Comparison of ENCODE assay signal across 12 cellular contexts in genomic region chr10:29917311-29917710, GRCh38.
"Had no signal": no experiment of that assay in that cellular context is flagged by ENCODE, and none has a peak within 500 bp of the region (broad histone marks: within the 10 kb centered on the region; RNA-seq: fewer than 3 reads in every experiment).

No MANE protein-coding gene starts in this region.

- DNase-seq: activated CD4-positive, alpha-beta T cell treated with anti-CD3 and anti-CD28 coated beads, Interleukin-2, amount 50 U/mL, for 1 hour; activated naive CD8-positive, alpha-beta T cell treated with anti-CD3 and anti-CD28 coated beads, Interleukin-2, amount 10 ng/mL, durations not matched to agents 7 days and 5 days; cortex of kidney; effector memory CD4-positive, alpha-beta T cell; heart right ventricle; left cardiac atrium; T-helper 17 cell had no signal

- H3K27me3 ChIP-seq: gastrocnemius medialis, heart right ventricle, neural progenitor cell, tibial nerve had no signal

- H3K9me3 ChIP-seq: gastrocnemius medialis, heart right ventricle, tibial nerve had no signal

- ATAC-seq: stimulated activated memory B cell treated with anti-CD40 and anti-IgM and Interleukin-4, amounts not matched to agents 10 μg/mL and 1 μg/mL and 100 μg/mL, for 72 hours; T-helper 17 cell had no signal

- H3K36me3 ChIP-seq: gastrocnemius medialis, heart right ventricle, neural progenitor cell, tibial nerve had no signal

- H3K4me3 ChIP-seq: gastrocnemius medialis, heart right ventricle, neural progenitor cell, tibial nerve had no signal

- H3K4me1 ChIP-seq: neural progenitor cell, tibial nerve had no signal

- H3K27ac ChIP-seq: epithelial cell of prostate, gastrocnemius medialis, neural progenitor cell, tibial nerve had no signal
